Comparison of ENCODE assay signal across 19 cellular contexts in genomic region chr5:150214289-150214688, GRCh38. TPM values are rescaled to one million over a fixed set of nuclear protein-coding genes. Genes with fewer than 3 reads are reported as not detected.
DNase-seq lines count a peak whose midpoint lies in the region; ATAC-seq and TF ChIP-seq lines count a peak whose summit lies in the region.
"Had no signal": no experiment of that assay in that cellular context is flagged by ENCODE, and none has a peak within 500 bp of the region (broad histone marks: within the 10 kb centered on the region; RNA-seq: fewer than 3 reads in every experiment).

No MANE protein-coding gene starts in this region.

- 70 to 85% methylated on average over 2 to 7 of the region's 7 CpGs for WGBS in endodermal cell (ENCODE audit: insufficient coverage in 1 of 2, insufficient read length in 1 of 2), 2 experiments
- WGBS in transverse colon (ENCODE audit: low coverage in 1 of 2), 2 donors = 73% methylated on average over 7 of the region's 7 CpGs; no CpG with 5 or more reads in 1 of the 2 donors
- 78% methylated on average over 3 of the region's 7 CpGs for WGBS in esophagus muscularis mucosa

- no peak overlapping the region for H3K27ac Mint-ChIP-seq in endodermal cell
- H3K27ac Mint-ChIP-seq in MCF 10A (ENCODE audit: low read depth, unreplicated experiment) = no peak overlapping the region
- H3K27ac Mint-ChIP-seq: activated naive CD8-positive, alpha-beta T cell treated with anti-CD3 and anti-CD28 coated beads, Interleukin-2, amount 10 ng/mL, durations not matched to agents 7 days and 5 days; dendritic cell treated with granulocyte-macrophage colony-stimulating factor and Interleukin-4, amounts not matched to agents 40 ng/mL and 50 ng/mL, for 4 days; progenitor cell of endocrine pancreas had no signal

- TF ChIP-seq POLR2A in transverse colon (IDR thresholded peaks at IDR 0.05) (no peak), esophagus muscularis mucosa (IDR thresholded peaks at IDR 0.05; ENCODE audit: low read depth) (no peak)

- no peak overlapping the region for H3K4me3 Mint-ChIP-seq in endodermal cell
- H3K4me3 Mint-ChIP-seq in MCF 10A (ENCODE audit: unreplicated experiment) = no peak overlapping the region
- H3K4me3 Mint-ChIP-seq: activated naive CD8-positive, alpha-beta T cell treated with anti-CD3 and anti-CD28 coated beads, Interleukin-2, amount 10 ng/mL, durations not matched to agents 7 days and 5 days; CD8-positive, alpha-beta memory T cell; dendritic cell treated with granulocyte-macrophage colony-stimulating factor and Interleukin-4, amounts not matched to agents 40 ng/mL and 50 ng/mL, for 4 days had no signal

- TF ChIP-seq CTCF in endodermal cell (conservative IDR thresholded peaks at IDR 0.05) = peak; percentile 36
- no peak for TF ChIP-seq CTCF in transverse colon (IDR thresholded peaks at IDR 0.05)
- no peak for TF ChIP-seq CTCF in MCF 10A (IDR thresholded peaks at IDR 0.05; ENCODE audit: unreplicated experiment)
- TF ChIP-seq CTCF in esophagus muscularis mucosa (IDR thresholded peaks at IDR 0.05) = peak in 1 of 3 experiments; percentile 12

- no peaks in the 10 kb centered on the region for H3K9me3 Mint-ChIP-seq in endodermal cell
- no peaks in the 10 kb centered on the region for H3K9me3 Mint-ChIP-seq in MCF 10A (ENCODE audit: unreplicated experiment)
- H3K9me3 Mint-ChIP-seq: activated naive CD8-positive, alpha-beta T cell treated with anti-CD3 and anti-CD28 coated beads, Interleukin-2, amount 10 ng/mL, durations not matched to agents 7 days and 5 days; CD8-positive, alpha-beta memory T cell; dendritic cell treated with granulocyte-macrophage colony-stimulating factor and Interleukin-4, amounts not matched to agents 40 ng/mL and 50 ng/mL, for 4 days had no signal

- H3K36me3 ChIP-seq in H7 (replicated peaks; ENCODE audit: control insufficient read depth, insufficient read depth, low read length) = no peaks in the 10 kb centered on the region
- H3K36me3 ChIP-seq in endodermal cell (ENCODE audit: control insufficient read depth, insufficient read depth, low read length) = no peaks in the 10 kb centered on the region
- no peaks in the 10 kb centered on the region for H3K36me3 ChIP-seq in transverse colon
- H3K36me3 ChIP-seq in esophagus muscularis mucosa = no peaks in the 10 kb centered on the region
- H3K36me3 ChIP-seq: HAP-1 had no signal

- H3K9me3 ChIP-seq in endodermal cell (ENCODE audit: control insufficient read depth, low read length) = no peaks in the 10 kb centered on the region
- no peaks in the 10 kb centered on the region for H3K9me3 ChIP-seq in transverse colon
- H3K9me3 ChIP-seq in esophagus muscularis mucosa = no peaks in the 10 kb centered on the region
- H3K9me3 ChIP-seq: HAP-1 had no signal

- POLR2A ChIA-PET in MCF 10A (lab: Yijun Ruan, JAX) = no interaction called here

- in situ Hi-C loops in transverse colon (cut with MboI; ENCODE audit: low pct_ligation_motif_present in 1 of 4, low pct_unique_long_range_greater_than_20kb in 1 of 4, low sequenced_read_pairs in 3 of 4) = loop anchor here in 1 of 4 donors (5.0 to 25.0 kb wide), 2 partner anchors 52 to 377 kb away; no protein-coding TSS in a partner anchor

- no peaks in the 10 kb centered on the region for H3K36me3 Mint-ChIP-seq in endodermal cell (ENCODE audit: low read depth)
- H3K36me3 Mint-ChIP-seq in MCF 10A (ENCODE audit: insufficient read depth, unreplicated experiment) = peaks cover 5% of the 10 kb centered on the region
- H3K36me3 Mint-ChIP-seq: activated naive CD8-positive, alpha-beta T cell treated with anti-CD3 and anti-CD28 coated beads, Interleukin-2, amount 10 ng/mL, durations not matched to agents 7 days and 5 days; CD8-positive, alpha-beta memory T cell had no signal

- no peak overlapping the region for H3K27ac ChIP-seq in endodermal cell (ENCODE audit: low read depth, low read length)
- peak overlapping the region; percentile 8 to 79 (median 46) for H3K27ac ChIP-seq in transverse colon
- H3K27ac ChIP-seq in esophagus muscularis mucosa (replicated peaks in 1 of 4) = peak overlapping the region in 1 of 4 donors; percentile 25
- H3K27ac ChIP-seq: foreskin keratinocyte had no signal

- CTCF ChIA-PET in MCF 10A (lab: Yijun Ruan, JAX) = interaction anchor here (0.7 to 8.3 kb wide), 10 partner anchors 9 to 520 kb away, joined by 3 to 118 read pairs (median 4); no protein-coding TSS in a partner anchor

- H3K4me1 Mint-ChIP-seq in endodermal cell (peaks cover 18% of the 10 kb centered on the region), MCF 10A (ENCODE audit: insufficient read depth, unreplicated experiment) (no peaks in the 10 kb centered on the region)

- intact Hi-C loops in transverse colon (cut with DNase I; ENCODE audit: low total_unique reads) = no loop called here
- intact Hi-C loops in MCF 10A (cut with micrococcal nuclease) = no loop called here
- intact Hi-C loops in esophagus muscularis mucosa (cut with DNase I) = no loop called here

- DNase-seq in H7 (peak; percentile 75), endodermal cell (no peak), iris pigment epithelial cell (ENCODE audit: low read depth) (peak; percentile 8), transverse colon (no peak), MCF 10A (ENCODE audit: unreplicated experiment) (no peak), esophagus muscularis mucosa (ENCODE audit: extremely low spot score) (no peak)
- DNase-seq: activated CD4-positive, CD25-positive, alpha-beta regulatory T cell treated with anti-CD3 and anti-CD28 coated beads, Interleukin-2, amount 50 U/mL, for 72 hours; activated naive CD8-positive, alpha-beta T cell treated with anti-CD3 and anti-CD28 coated beads, Interleukin-2, amount 10 ng/mL, durations not matched to agents 7 days and 5 days; CD8-positive, alpha-beta memory T cell; foreskin keratinocyte; islet precursor cell; stimulated activated CD4-positive, alpha-beta T cell treated with anti-CD3 and anti-CD28 coated beads, Interleukin-4, amount 100 ng/mL, for 24 hours had no signal

- H3K27me3 Mint-ChIP-seq in endodermal cell (ENCODE audit: insufficient read depth) = peaks cover 46% of the 10 kb centered on the region
- no peaks in the 10 kb centered on the region for H3K27me3 Mint-ChIP-seq in MCF 10A (ENCODE audit: insufficient read depth, unreplicated experiment)

- H3K4me3 ChIP-seq in H7 (ENCODE audit: insufficient read depth, low read depth, low read length) (no peak overlapping the region), endodermal cell (ENCODE audit: low read length) (no peak overlapping the region), transverse colon (no peak overlapping the region), esophagus muscularis mucosa (no peak overlapping the region)
- H3K4me3 ChIP-seq: HAP-1 had no signal

- no peak for TF ChIP-seq EP300 in transverse colon (IDR thresholded peaks at IDR 0.05; ENCODE audit: low read depth)
- no peak for TF ChIP-seq EP300 in esophagus muscularis mucosa (IDR thresholded peaks at IDR 0.05)

- H3K9ac ChIP-seq in endodermal cell (ENCODE audit: extremely low read depth, low read length, poor library complexity, severe bottlenecking) = no peak overlapping the region

- H3K27me3 ChIP-seq in H7 (ENCODE audit: control insufficient read depth, insufficient read depth, low read length) (peaks cover 7% of the 10 kb centered on the region), endodermal cell (ENCODE audit: control insufficient read depth, insufficient read depth, low read length, poor library complexity, severe bottlenecking) (peaks cover 13% of the 10 kb centered on the region), transverse colon (no peaks in the 10 kb centered on the region), esophagus muscularis mucosa (no peaks in the 10 kb centered on the region)

- ATAC-seq in GM18907 (IDR thresholded peaks at IDR 0.05; ENCODE audit: unreplicated experiment) = no peak
- ATAC-seq: foreskin keratinocyte had no signal

- no peaks in the 10 kb centered on the region for H3K4me1 ChIP-seq in endodermal cell (ENCODE audit: control insufficient read depth, insufficient read depth, low read length)
- peaks cover 22 to 59% (median 53%) of the 10 kb centered on the region in 4 donors for H3K4me1 ChIP-seq in transverse colon
- H3K4me1 ChIP-seq in esophagus muscularis mucosa = peaks cover 0 to 17% (median 4%) of the 10 kb centered on the region in 4 donors

- no TSS peak for BruUV-seq in MCF 10A (replicated peaks; lab: Mats Ljungman, UMichigan)

RNA-seq across cellular contexts. Expression of gene SLC6A7, which starts 24.4 kb away (rescaled TPM):
- total RNA-seq in H7 (2014; rRNA removed; shearing (Covaris generic)) = not detected in 2 replicates
- total RNA-seq in endodermal cell (not detected), transverse colon (10 to 100 TPM; 19.5 to 67.7 (median 21.3) TPM), MCF 10A (2022) (not detected in 2 replicates), esophagus muscularis mucosa (not detected)
- not detected for polyA plus RNA-seq in endodermal cell (2013, experiment 1 of 2)
- polyA plus RNA-seq in endodermal cell (2013, experiment 2 of 2) = 0.08 TPM
- total RNA-seq: activated naive CD8-positive, alpha-beta T cell treated with anti-CD3 and anti-CD28 coated beads, Interleukin-2, amount 10 ng/mL, durations not matched to agents 7 days and 5 days; CD8-positive, alpha-beta memory T cell; foreskin keratinocyte; mucosa of gallbladder; progenitor cell of endocrine pancreas had no signal
- polyA plus RNA-seq: CD8-positive, alpha-beta memory T cell; foreskin keratinocyte had no signal

RNA-seq across cellular contexts. Expression of gene CDX1, which starts 47.7 kb away (rescaled TPM):
- 0.62 TPM in 1 of 2 replicates, not detected in the other for total RNA-seq in H7 (2014; rRNA removed; shearing (Covaris generic))
- total RNA-seq in endodermal cell = not detected
- 0.28 TPM for polyA plus RNA-seq in endodermal cell (2013, experiment 1 of 2)
- polyA plus RNA-seq in endodermal cell (2013, experiment 2 of 2) = 0.33 TPM
- total RNA-seq in transverse colon = 100 to 1,000 TPM; 249 to 540 (median 360) TPM
- total RNA-seq in MCF 10A (2022) = not detected in 2 replicates
- total RNA-seq in esophagus muscularis mucosa = under 1 TPM in 1 of 4 donors, not detected in 3; 0.23 TPM
- total RNA-seq: activated naive CD8-positive, alpha-beta T cell treated with anti-CD3 and anti-CD28 coated beads, Interleukin-2, amount 10 ng/mL, durations not matched to agents 7 days and 5 days; CD8-positive, alpha-beta memory T cell; foreskin keratinocyte; NCI-H460; ureter had no signal
- polyA plus RNA-seq: CD8-positive, alpha-beta memory T cell; foreskin keratinocyte had no signal

RNA-seq across cellular contexts. Expression of gene PDGFRB, which starts 58.6 kb away (rescaled TPM):
- 0.48 and 3.2 TPM in 2 replicates for total RNA-seq in H7 (2014; rRNA removed; shearing (Covaris generic))
- total RNA-seq in endodermal cell (1 to 10 TPM; 4.1 to 6.5 TPM), transverse colon (10 to 100 TPM; 20.2 to 56.3 (median 28.3) TPM), MCF 10A (2022) (0.07 and 0.63 TPM in 2 replicates), esophagus muscularis mucosa (100 to 1,000 TPM in 2 of 4 donors, 10 to 100 TPM in 2; 83.1 to 219 (median 141) TPM)
- polyA plus RNA-seq in endodermal cell (2013, experiment 1 of 2) = 18.6 TPM
- polyA plus RNA-seq in endodermal cell (2013, experiment 2 of 2) = 22.1 TPM
- total RNA-seq: foreskin keratinocyte had no signal
- polyA plus RNA-seq: foreskin keratinocyte had no signal

Comparison
In these comparisons a context has a peak if more than half of its experiments do, and no peak if none do; other contexts are left out.
1. DNase-seq: peak in H7 (single experiment) and iris pigment epithelial cell (single experiment); none in endodermal cell (single experiment), transverse colon (single experiment), MCF 10A (single experiment) and esophagus muscularis mucosa (single experiment).
2. RNA of gene SLC6A7, which starts 24.4 kb away (total RNA-seq): 19.5 to 67.7 TPM in transverse colon; not detected in H7, not detected in endodermal cell, not detected in MCF 10A and not detected in esophagus muscularis mucosa; every median in the first group is over 10 times any median in the second.
3. RNA of gene CDX1, which starts 47.7 kb away (total RNA-seq): 249 to 540 TPM in transverse colon; 0.62 TPM in H7, not detected in endodermal cell, not detected in MCF 10A and 0.23 TPM in esophagus muscularis mucosa; every median in the first group is over 100 times any median in the second.